In the genomic region with DNA sequence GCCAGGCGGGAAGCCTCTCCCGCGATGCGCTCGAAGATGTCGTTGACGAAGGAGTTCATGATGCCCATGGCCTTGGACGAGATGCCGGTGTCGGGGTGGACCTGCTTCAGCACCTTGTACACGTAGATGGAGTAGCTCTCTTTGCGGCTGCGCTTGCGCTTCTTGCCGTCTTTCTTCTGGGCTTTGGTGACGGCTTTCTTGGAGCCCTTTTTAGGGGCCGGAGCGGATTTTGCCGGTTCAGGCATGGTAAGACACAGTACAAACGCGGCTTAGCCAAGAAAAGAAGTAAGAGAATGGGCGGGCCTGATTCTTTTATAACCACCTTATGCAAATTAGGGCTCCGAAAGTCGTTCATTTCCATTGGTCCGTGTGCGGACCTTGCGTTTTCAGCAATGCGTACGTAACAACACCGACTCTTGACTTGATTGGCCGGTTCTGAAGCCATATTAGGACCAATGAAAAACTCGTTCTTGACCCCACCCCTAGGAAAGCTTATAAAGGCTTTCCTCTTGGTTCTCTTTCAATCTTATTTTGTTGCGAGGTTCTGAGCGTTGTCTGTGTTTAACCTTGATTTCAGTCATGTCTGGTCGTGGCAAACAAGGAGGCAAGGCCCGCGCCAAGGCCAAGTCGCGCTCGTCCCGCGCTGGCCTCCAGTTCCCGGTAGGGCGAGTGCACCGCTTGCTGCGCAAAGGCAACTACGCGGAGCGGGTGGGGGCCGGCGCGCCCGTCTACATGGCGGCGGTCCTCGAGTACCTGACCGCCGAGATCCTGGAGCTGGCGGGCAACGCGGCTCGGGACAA, we compare ENCODE assay signal across 9 cellular contexts. TPM values are rescaled to one million over a fixed set of nuclear protein-coding genes. Genes with fewer than 3 reads are reported as not detected.
DNase-seq lines count a peak whose midpoint lies in the region; ATAC-seq, FAIRE-seq and TF ChIP-seq lines count a peak whose summit lies in the region.
"Had no signal": no experiment of that assay in that cellular context is flagged by ENCODE, and none has a peak within 500 bp of the region (broad histone marks: within the 10 kb centered on the region; RNA-seq: fewer than 3 reads in every experiment).

No MANE protein-coding gene starts in this region.

- no peaks in the 10 kb centered on the region for H3K27me3 Mint-ChIP-seq in activated CD4-positive, alpha-beta T cell treated with anti-CD3 and anti-CD28 coated beads for 36 hours
- H3K27me3 Mint-ChIP-seq: activated naive CD4-positive, alpha-beta T cell treated with anti-CD3 and anti-CD28 coated beads, Interleukin-2, amount 50 U/mL, for 24 hours had no signal

- CTCF ChIA-PET in activated CD4-positive, alpha-beta T cell treated with anti-CD3 and anti-CD28 coated beads for 36 hours (lab: Charles Lee): no interaction called here

- H3K4me3 ChIP-seq in BE2C (ENCODE audit: low read depth, low read length): peak overlapping the region; percentile 89
- H3K4me3 ChIP-seq in colonic mucosa: peak overlapping the region; percentile 64

- no peak for TF ChIP-seq CTCF in BE2C (IDR thresholded peaks at IDR 0.05; ENCODE audit: low read depth, low read length)
- TF ChIP-seq CTCF in colonic mucosa (IDR thresholded peaks at IDR 0.05): no peak

- no peaks in the 10 kb centered on the region for H3K9me3 ChIP-seq in BE2C
- no peaks in the 10 kb centered on the region for H3K9me3 ChIP-seq in colonic mucosa

- no peaks in the 10 kb centered on the region for H3K9me3 Mint-ChIP-seq in activated CD4-positive, alpha-beta T cell treated with anti-CD3 and anti-CD28 coated beads for 36 hours (ENCODE audit: low read depth)
- H3K9me3 Mint-ChIP-seq: activated naive CD4-positive, alpha-beta T cell treated with anti-CD3 and anti-CD28 coated beads, Interleukin-2, amount 50 U/mL, for 24 hours had no signal

- ATAC-seq in HG03442 (IDR thresholded peaks at IDR 0.05; ENCODE audit: unreplicated experiment): peak; percentile 62
- ATAC-seq in activated CD4-positive, alpha-beta T cell treated with anti-CD3 and anti-CD28 coated beads for 36 hours: peak; percentile 60
- ATAC-seq in left colon: peak; percentile 70

- FAIRE-seq in GM19239 (lab: Jason Lieb, UNC): peak; percentile 90

- peak overlapping the region; percentile 89 to 98 for H3K9ac ChIP-seq in colonic mucosa (ENCODE audit: low read depth in 2 of 2, low read length in 2 of 2)

- H3K27ac Mint-ChIP-seq in activated CD4-positive, alpha-beta T cell treated with anti-CD3 and anti-CD28 coated beads for 36 hours: no peak overlapping the region
- H3K27ac Mint-ChIP-seq: activated naive CD4-positive, alpha-beta T cell treated with anti-CD3 and anti-CD28 coated beads, Interleukin-2, amount 50 U/mL, for 24 hours had no signal

- peak overlapping the region; percentile 100 for H3K27ac ChIP-seq in colonic mucosa

- no peaks in the 10 kb centered on the region for H3K4me1 ChIP-seq in BE2C
- H3K4me1 ChIP-seq in colonic mucosa: no peaks in the 10 kb centered on the region

- peaks cover 7% of the 10 kb centered on the region for H3K4me1 Mint-ChIP-seq in activated CD4-positive, alpha-beta T cell treated with anti-CD3 and anti-CD28 coated beads for 36 hours

- H3K27me3 ChIP-seq in BE2C (no peaks in the 10 kb centered on the region), colonic mucosa (no peaks in the 10 kb centered on the region)

- intact Hi-C loops in activated CD4-positive, alpha-beta T cell treated with anti-CD3 and anti-CD28 coated beads for 36 hours (cut with DNase I, micrococcal nuclease): no loop called here
- intact Hi-C loops in colonic mucosa (cut with DNase I): no loop called here
- intact Hi-C loops in left colon (cut with DNase I, micrococcal nuclease): no loop called here

- H3K4me3 Mint-ChIP-seq in activated CD4-positive, alpha-beta T cell treated with anti-CD3 and anti-CD28 coated beads for 36 hours: no peak overlapping the region
- H3K4me3 Mint-ChIP-seq: activated naive CD4-positive, alpha-beta T cell treated with anti-CD3 and anti-CD28 coated beads, Interleukin-2, amount 50 U/mL, for 24 hours had no signal

- no peaks in the 10 kb centered on the region for H3K36me3 ChIP-seq in BE2C
- H3K36me3 ChIP-seq in colonic mucosa: no peaks in the 10 kb centered on the region

- peak; percentile 90 for DNase-seq in BE2C
- DNase-seq in GM19239 (ENCODE audit: insufficient read length, low spot score): peak; percentile 57
- DNase-seq in NCI-H510A treated with DMSO at 0.1 percent for 48 hours (lab: John Stamatoyannopoulos, UW): peak; percentile 97
- peak; percentile 91 for DNase-seq in activated CD4-positive, alpha-beta T cell treated with anti-CD3 and anti-CD28 coated beads for 36 hours
- peak; percentile 95 for DNase-seq in colonic mucosa
- peak; percentile 82 to 94 for DNase-seq in left colon
- peak; percentile 51 to 77 for DNase-seq in stimulated activated CD4-positive, alpha-beta T cell treated with anti-CD3 and anti-CD28 coated beads, Interleukin-1b, Interleukin-23, amount 100 ng/mL, for 4 hours (ENCODE audit: low read depth in 2 of 2)

- POLR2A ChIA-PET in activated CD4-positive, alpha-beta T cell treated with anti-CD3 and anti-CD28 coated beads for 36 hours (lab: Charles Lee): interaction anchor here (0.5 to 4.8 kb wide), 22 partner anchors 9 to 677 kb away, joined by 3 to 33 read pairs (median 7); partner anchors contain the start of genes ANP32E, BOLA1, OTUD7B and PLEKHO1

- peaks cover 2% of the 10 kb centered on the region for H3K36me3 Mint-ChIP-seq in activated CD4-positive, alpha-beta T cell treated with anti-CD3 and anti-CD28 coated beads for 36 hours (ENCODE audit: low read depth)
- H3K36me3 Mint-ChIP-seq: activated naive CD4-positive, alpha-beta T cell treated with anti-CD3 and anti-CD28 coated beads, Interleukin-2, amount 50 U/mL, for 24 hours had no signal

RNA-seq across cellular contexts. Expression of gene BOLA1, which starts 12.8 kb away (rescaled TPM):
- polyA plus RNA-seq in BE2C (2012; ENCODE audit: insufficient read depth, insufficient read length, low read depth): 38.1 TPM
- 10 to 100 TPM; 24.1 to 30.0 TPM for total RNA-seq in activated CD4-positive, alpha-beta T cell treated with anti-CD3 and anti-CD28 coated beads for 36 hours
- total RNA-seq in colonic mucosa: 10 to 100 TPM; 12.8 to 21.1 TPM
- total RNA-seq in left colon: 10 to 100 TPM; 11.0 to 12.6 TPM

RNA-seq across cellular contexts. Expression of gene SV2A, which starts 31.0 kb away (rescaled TPM):
- polyA plus RNA-seq in BE2C (2012; ENCODE audit: insufficient read depth, insufficient read length, low read depth): 100 TPM
- 1 to 10 TPM; 7.8 to 8.5 TPM for total RNA-seq in activated CD4-positive, alpha-beta T cell treated with anti-CD3 and anti-CD28 coated beads for 36 hours
- total RNA-seq in colonic mucosa: 1 to 10 TPM in 1 of 2 donors, under 1 TPM in 1; 0.89 to 1.5 TPM
- 1 to 10 TPM; 1.1 to 1.4 TPM for total RNA-seq in left colon

RNA-seq across cellular contexts. Expression of gene SF3B4, which starts 41.0 kb away (rescaled TPM):
- 197 TPM for polyA plus RNA-seq in BE2C (2012; ENCODE audit: insufficient read depth, insufficient read length, low read depth)
- 10 to 100 TPM; 68.6 to 71.9 TPM for total RNA-seq in activated CD4-positive, alpha-beta T cell treated with anti-CD3 and anti-CD28 coated beads for 36 hours
- total RNA-seq in colonic mucosa (10 to 100 TPM; 42.2 to 66.1 TPM), left colon (10 to 100 TPM; 51.4 to 58.0 TPM)

RNA-seq across cellular contexts. Expression of gene MTMR11, which starts 50.1 kb away (rescaled TPM):
- 4.4 TPM for polyA plus RNA-seq in BE2C (2012; ENCODE audit: insufficient read depth, insufficient read length, low read depth)
- 1 to 10 TPM; 1.3 TPM for total RNA-seq in activated CD4-positive, alpha-beta T cell treated with anti-CD3 and anti-CD28 coated beads for 36 hours
- total RNA-seq in colonic mucosa: 100 to 1,000 TPM; 168 to 188 TPM
- 100 to 1,000 TPM; 176 to 247 TPM for total RNA-seq in left colon

Comparison
In these comparisons a context has a peak if more than half of its experiments do, and no peak if none do; other contexts are left out.
1. Peak in every context shown above with its lines: DNase-seq, ATAC-seq, H3K4me3 ChIP-seq and H3K27ac ChIP-seq.